1 cellular context compared by ENCODE assay signal in the genomic region with DNA sequence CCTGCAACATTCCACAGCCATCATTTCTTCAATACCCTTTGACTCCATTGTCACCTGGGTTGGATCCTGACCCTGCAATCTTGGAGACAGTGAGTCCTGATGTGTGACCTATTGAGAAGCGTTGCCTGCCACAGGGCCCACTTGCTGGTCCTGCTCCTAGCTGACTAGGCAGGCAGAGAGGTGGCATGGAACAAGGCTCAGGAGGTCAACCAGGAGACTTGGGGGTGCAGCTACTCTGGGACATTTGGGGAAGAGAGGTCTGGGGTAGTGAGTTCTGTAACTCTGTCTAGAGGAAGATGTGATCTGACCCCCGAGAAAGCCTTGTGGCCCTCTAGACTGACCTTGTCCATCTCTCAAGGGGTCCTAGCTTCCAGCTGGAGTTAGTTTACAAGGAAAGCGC.
TF ChIP-seq lines count a peak whose summit lies in the region.

No MANE protein-coding gene starts in this region.

TF ChIP-seq in H1, 55 proteins besides CTCF, POLR2A, EP300 and RAD21:
- TF ChIP-seq ZNF274 (IDR thresholded peaks at IDR 0.05; ENCODE audit: borderline replicate concordance, extremely low read depth, low read length) (no peak), EGR1 (IDR thresholded peaks at IDR 0.05; ENCODE audit: borderline replicate concordance, low read depth, low read length) (no peak), TAF1 (IDR thresholded peaks at IDR 0.05; ENCODE audit: low read depth, low read length) (no peak)
